ENCODE assay signal across 20 cellular contexts in genomic region chr15:62741106-62741505, GRCh38.
A peak's percentile ranks its signal among the peaks of the same experiment; 100 is the strongest.
DNase-seq lines count a peak whose midpoint lies in the region; ATAC-seq, FAIRE-seq and TF ChIP-seq lines count a peak whose summit lies in the region.
"Had no signal": no experiment of that assay in that cellular context is flagged by ENCODE, and none has a peak within 500 bp of the region (broad histone marks: within the 10 kb centered on the region; RNA-seq: fewer than 3 reads in every experiment).

No MANE protein-coding gene starts in this region.

- WGBS in IMR-90 (ENCODE audit: extremely low coverage in 2 of 2, insufficient read length in 1 of 2), 2 experiments: no CpG with 5 or more reads among the region's 2 CpGs
- WGBS in psoas muscle, 3 donors: 83 to 98% (median 93%) methylated on average over 2 of the region's 2 CpGs

- no peak overlapping the region for H3K9ac ChIP-seq in IMR-90 (ENCODE audit: low read depth, low read length)
- H3K9ac ChIP-seq: BLaER1 treated with 17β-estradiol and CSF1 and Interleukin-3, amounts not matched to agents 10 nM and 100 nM had no signal

- H3K36me3 Mint-ChIP-seq in nephron progenitor cell (ENCODE audit: low read depth): peaks cover 5% of the 10 kb centered on the region
- H3K36me3 Mint-ChIP-seq: CD8-positive, alpha-beta memory T cell had no signal

- in situ Hi-C loops in IMR-90 (cut with MboI; ENCODE audit: low sequenced_read_pairs): loop anchor here (10.0 kb wide), 1 partner anchor 346 kb away; the partner anchor contains the start of gene TLN2

- H4K20me1 ChIP-seq in IMR-90 (ENCODE audit: insufficient read depth, low read length): no peaks in the 10 kb centered on the region

- no peak overlapping the region for H2BK120ac ChIP-seq in IMR-90 (ENCODE audit: low read depth, low read length)

- no peak overlapping the region for H2BK15ac ChIP-seq in IMR-90 (ENCODE audit: low read depth, low read length)

- H3K4me1 Mint-ChIP-seq in nephron progenitor cell: peaks cover 41% of the 10 kb centered on the region

- no peak overlapping the region for H3K18ac ChIP-seq in IMR-90 (ENCODE audit: low read depth, low read length)

- TF ChIP-seq CTCF in IMR-90 (conservative IDR thresholded peaks at IDR 0.05; ENCODE audit: low read depth, low read length): no peak
- TF ChIP-seq CTCF in nephron progenitor cell (IDR thresholded peaks at IDR 0.05): no peak
- no peak for TF ChIP-seq CTCF in psoas muscle (IDR thresholded peaks at IDR 0.05)

- H3K9me1 ChIP-seq in IMR-90 (ENCODE audit: insufficient read depth, low read length): peaks cover 12% of the 10 kb centered on the region

- H4K8ac ChIP-seq in IMR-90 (ENCODE audit: low read depth in 2 of 2, low read length in 2 of 2): no peak overlapping the region

- FAIRE-seq in urothelium cell line (lab: Jason Lieb, UNC): peak; percentile 53
- FAIRE-seq: GM18507, K562 had no signal

- TF ChIP-seq RAD21 in IMR-90 (IDR thresholded peaks at IDR 0.05; ENCODE audit: low read length): no peak

- no TSS peak for BruUV-seq in IMR-90 (replicated peaks; lab: Mats Ljungman, UMichigan)

- peak overlapping the region; percentile 9; the same call in 1 of the 2 replicates for H2BK20ac ChIP-seq in IMR-90 (ENCODE audit: low read depth, low read length)

- no peak overlapping the region for H3K14ac ChIP-seq in IMR-90 (replicated peaks; ENCODE audit: low read depth, low read length)

- H4K5ac ChIP-seq in IMR-90 (ENCODE audit: low read depth, low read length): no peak overlapping the region

- no peak overlapping the region for H2AFZ ChIP-seq in IMR-90 (replicated peaks; ENCODE audit: low read length, poor library complexity)
- H2AFZ ChIP-seq: GM23338 had no signal

- no peak overlapping the region for H2BK5ac ChIP-seq in IMR-90 (ENCODE audit: low read depth, low read length, poor library complexity, severe bottlenecking)

- no peak for DNase-seq in IMR-90
- no peak for DNase-seq in nephron progenitor cell
- no peak for DNase-seq in urothelium cell line (ENCODE audit: low spot score)
- DNase-seq in COLO668 (lab: John Stamatoyannopoulos, UW; ENCODE audit: unreplicated experiment): no peak
- DNase-seq in NCI-H1105 treated with DMSO at 0.1 percent for 48 hours (lab: John Stamatoyannopoulos, UW): no peak
- no peak for DNase-seq in psoas muscle
- DNase-seq: CD8-positive, alpha-beta memory T cell; DMS79; HCEC 1CT; NCI-H1105; NCI-H1694 treated with DMSO at 0.1 percent for 48 hours; NCI-H226; NCI-H524 treated with DMSO at 0.1 percent for 48 hours; RPMI8226; SHP77 treated with DMSO at 0.1 percent for 48 hours had no signal

- TF ChIP-seq POLR2A in IMR-90 (IDR thresholded peaks at IDR 0.05; ENCODE audit: low read depth, low read length): no peak

- H3K79me1 ChIP-seq in IMR-90 (ENCODE audit: low read depth in 1 of 2, low read length in 2 of 2): peaks cover 0 to 3% of the 10 kb centered on the region in 2 experiments; a peak in 1 of 4 replicates

- H3K36me3 ChIP-seq in IMR-90 (ENCODE audit: control insufficient read depth, insufficient read depth, low read length) (peaks cover 14% of the 10 kb centered on the region), psoas muscle (ENCODE audit: insufficient read depth in 1 of 2, low read depth in 1 of 2) (peaks cover 0 to 40% of the 10 kb centered on the region in 2 donors)

- H3K27me3 ChIP-seq in IMR-90 (ENCODE audit: control insufficient read depth, insufficient read depth, low read length) (no peaks in the 10 kb centered on the region), psoas muscle (ENCODE audit: insufficient read depth in 3 of 3, low read length in 2 of 3) (no peaks in the 10 kb centered on the region)
- H3K27me3 ChIP-seq: BLaER1 treated with 17β-estradiol and CSF1 and Interleukin-3, amounts not matched to agents 10 nM and 100 nM had no signal

- no peak overlapping the region for H3K23ac ChIP-seq in IMR-90 (ENCODE audit: low read depth, low read length)

- H3K4me2 ChIP-seq in IMR-90 (ENCODE audit: low read depth, low read length): no peak overlapping the region
- H3K4me2 ChIP-seq: BLaER1 treated with 17β-estradiol and CSF1 and Interleukin-3, amounts not matched to agents 10 nM and 100 nM; GM23338 had no signal

- H4K91ac ChIP-seq in IMR-90 (ENCODE audit: insufficient read depth, low read depth, low read length): no peak overlapping the region

- dilution Hi-C loops in IMR-90 (cut with HindIII; ENCODE audit: low sequenced_read_pairs, unreplicated experiment): no loop called here

- H3K4me3 ChIP-seq in IMR-90 (ENCODE audit: insufficient read depth, low read depth, low read length) (no peak overlapping the region), psoas muscle (no peak overlapping the region)
- H3K4me3 ChIP-seq: BLaER1 treated with 17β-estradiol and CSF1 and Interleukin-3, amounts not matched to agents 10 nM and 100 nM; GM23338; K562 had no signal

- ATAC-seq in IMR-90 (ENCODE audit: low read depth) (no peak), psoas muscle (no peak)
- ATAC-seq: K562 had no signal

- H2AK5ac ChIP-seq in IMR-90 (ENCODE audit: low read depth, low read length): no peak overlapping the region

- H3K4ac ChIP-seq in IMR-90 (ENCODE audit: low read depth, low read length): no peak overlapping the region

- POLR2A ChIA-PET in IMR-90 (lab: Charles Lee; ENCODE audit: unreplicated experiment): no interaction called here

- H3K27ac Mint-ChIP-seq in nephron progenitor cell: no peak overlapping the region
- H3K27ac Mint-ChIP-seq: CD8-positive, alpha-beta memory T cell; GM23338 had no signal

- H3K27ac ChIP-seq in IMR-90 (ENCODE audit: insufficient read depth, low read length) (no peak overlapping the region), cingulate gyrus (ENCODE audit: low read depth, low read length) (peak overlapping the region; percentile 43), psoas muscle (no peak overlapping the region)
- H3K27ac ChIP-seq: BLaER1 treated with 17β-estradiol and CSF1 and Interleukin-3, amounts not matched to agents 10 nM and 100 nM had no signal

- H3K27me3 Mint-ChIP-seq in nephron progenitor cell (ENCODE audit: low read depth, poor library complexity): peaks cover 4% of the 10 kb centered on the region

- H3K4me3 Mint-ChIP-seq in nephron progenitor cell: peak overlapping the region; percentile 28
- H3K4me3 Mint-ChIP-seq: CD8-positive, alpha-beta memory T cell; GM23338 had no signal

- no peak overlapping the region for H3K56ac ChIP-seq in IMR-90 (ENCODE audit: extremely low read depth, insufficient read depth, low read length)

- no peaks in the 10 kb centered on the region for H3K9me3 Mint-ChIP-seq in nephron progenitor cell
- H3K9me3 Mint-ChIP-seq: CD8-positive, alpha-beta memory T cell; GM23338 had no signal

- H2AK9ac ChIP-seq in IMR-90 (replicated peaks; ENCODE audit: low read depth, low read length, poor library complexity): no peak overlapping the region

- CTCF ChIA-PET in IMR-90 (lab: Yijun Ruan, JAX): interaction anchor here (0.7 to 1.0 kb wide), 4 partner anchors 11 to 251 kb away, joined by 3 read pairs; no protein-coding TSS in a partner anchor

- H3K9me3 ChIP-seq in IMR-90 (ENCODE audit: control insufficient read depth, insufficient read depth, low read length): no peaks in the 10 kb centered on the region
- H3K9me3 ChIP-seq in psoas muscle: no peaks in the 10 kb centered on the region
- H3K9me3 ChIP-seq: BLaER1 treated with 17β-estradiol and CSF1 and Interleukin-3, amounts not matched to agents 10 nM and 100 nM had no signal

- intact Hi-C loops in IMR-90 (cut with micrococcal nuclease) (loop anchor here (5.0 kb wide), 1 partner anchor 124 kb away; no protein-coding TSS in a partner anchor), psoas muscle (cut with DNase I) (loop anchor here in 1 of 2 donors (5.0 kb wide), 1 partner anchor 349 kb away; the partner anchor contains the start of gene TLN2)

- peaks cover 15% of the 10 kb centered on the region for H3K4me1 ChIP-seq in IMR-90 (ENCODE audit: control insufficient read depth, insufficient read depth, low read length)
- peaks cover 10% of the 10 kb centered on the region for H3K4me1 ChIP-seq in psoas muscle
- H3K4me1 ChIP-seq: BLaER1 treated with 17β-estradiol and CSF1 and Interleukin-3, amounts not matched to agents 10 nM and 100 nM had no signal

TF ChIP-seq in IMR-90, 13 proteins besides CTCF, POLR2A, EP300 and RAD21:
- TF ChIP-seq MAZ (IDR thresholded peaks at IDR 0.05; ENCODE audit: borderline replicate concordance, low read depth, low read length) (no peak), BHLHE40 (IDR thresholded peaks at IDR 0.05; ENCODE audit: low read depth, low read length) (no peak), USF2 (IDR thresholded peaks at IDR 0.05; ENCODE audit: low read depth, low read length) (no peak), CEBPB (IDR thresholded peaks at IDR 0.05; ENCODE audit: low read depth, low read length) (no peak), RFX5 (IDR thresholded peaks at IDR 0.05; ENCODE audit: low read depth, low read length) (no peak), NFE2L2 (IDR thresholded peaks at IDR 0.05; ENCODE audit: low read depth, low read length) (no peak), ELK1 (IDR thresholded peaks at IDR 0.05; ENCODE audit: borderline replicate concordance, low read depth, low read length) (no peak), SMC3 (IDR thresholded peaks at IDR 0.05; ENCODE audit: low read depth, low read length) (no peak), FOS (IDR thresholded peaks at IDR 0.05; ENCODE audit: low read depth, low read length) (no peak), MAFK (IDR thresholded peaks at IDR 0.05; ENCODE audit: low read depth, low read length) (no peak), RCOR1 (IDR thresholded peaks at IDR 0.05; ENCODE audit: insufficient replicate concordance, low read length) (no peak), CHD1 (IDR thresholded peaks at IDR 0.05; ENCODE audit: low read depth, low read length) (no peak), MXI1 (IDR thresholded peaks at IDR 0.05; ENCODE audit: borderline replicate concordance, low read depth, low read length) (no peak)
